ENCODE assay signal across 1 cellular context in genomic region chrX:118554511-118554910, GRCh38.
TF ChIP-seq lines count a peak whose summit lies in the region.

No MANE protein-coding gene starts in this region.

TF ChIP-seq in HepG2, 621 proteins besides CTCF, POLR2A, EP300 and RAD21:
- TF ChIP-seq ZNF569 (CRISPR knock-in tag; IDR thresholded peaks at IDR 0.05; ENCODE audit: borderline replicate concordance) = no peak
- no peak for TF ChIP-seq GABPA (IDR thresholded peaks at IDR 0.05; ENCODE audit: low read depth, low read length)
- TF ChIP-seq GABPA (CRISPR knock-in tag; IDR thresholded peaks at IDR 0.05; ENCODE audit: low read depth) = no peak
- TF ChIP-seq ZNF441 (CRISPR knock-in tag; IDR thresholded peaks at IDR 0.05; ENCODE audit: borderline replicate concordance) = no peak
- no peak for TF ChIP-seq CBX5 (CRISPR knock-in tag; IDR thresholded peaks at IDR 0.05; ENCODE audit: borderline replicate concordance)
- no peak for TF ChIP-seq ZNF331 (CRISPR knock-in tag; IDR thresholded peaks at IDR 0.05)
- no peak for TF ChIP-seq NFKB2 (CRISPR knock-in tag; IDR thresholded peaks at IDR 0.05; ENCODE audit: borderline replicate concordance)
- TF ChIP-seq ZNF850 (CRISPR knock-in tag; conservative IDR thresholded peaks at IDR 0.05) = no peak
